ENCODE assay signal across 21 cellular contexts in the genomic region with DNA sequence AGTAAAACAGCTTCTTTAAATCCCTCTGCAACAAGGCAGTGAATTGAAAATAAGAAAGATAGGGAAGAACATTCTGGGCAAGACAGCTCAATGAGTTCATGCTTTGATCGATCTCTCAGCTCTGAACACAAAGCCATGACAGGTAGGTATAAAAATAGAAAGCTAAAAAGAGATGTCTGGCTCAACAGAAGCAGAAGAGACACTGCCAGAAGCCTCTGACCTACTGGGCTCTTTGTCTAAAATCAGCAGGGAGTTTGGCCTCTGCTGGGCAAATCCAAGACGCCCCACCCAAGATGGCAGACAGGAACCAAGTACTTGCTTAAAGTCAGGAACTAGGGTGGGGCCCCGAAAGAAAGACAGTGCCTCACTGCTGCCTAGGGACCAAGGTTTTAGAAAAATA. TPM values are rescaled to one million over a fixed set of nuclear protein-coding genes. Genes with fewer than 3 reads are reported as not detected.
"Had no signal": no experiment of that assay in that cellular context is flagged by ENCODE, and none has a peak within 500 bp of the region (broad histone marks: within the 10 kb centered on the region; RNA-seq: fewer than 3 reads in every experiment).

No MANE protein-coding gene starts in this region.

RNA-seq across cellular contexts. Expression of a gene that starts 43.6 kb away (rescaled TPM):
- total RNA-seq: naive thymus-derived CD8-positive, alpha-beta T cell; natural killer cell; natural killer cell treated with Interleukin-12 subunit alpha and Interleukin-12 subunit beta and Interleukin-15 and Interleukin-18, amount 100 ng/mL, for 72 hours; neural crest cell; occipital lobe; omental fat pad; osteoblast; osteocyte; pancreas; posterior vena cava; progenitor cell of endocrine pancreas; prostate gland; psoas muscle; pulmonary artery endothelial cell; renal cortical epithelial cell; right atrium auricular region; right lobe of liver; sciatic nerve; sigmoid colon; skeletal muscle tissue; smooth muscle cell had no signal

RNA-seq across cellular contexts. Expression of a gene that starts 44.7 kb away (rescaled TPM):
- total RNA-seq: smooth muscle cell had no signal
